Comparison of ENCODE assay signal across 28 cellular contexts in genomic region chr1:231329483-231329882, GRCh38.
"Had no signal": no experiment of that assay in that cellular context is flagged by ENCODE, and none has a peak within 500 bp of the region (broad histone marks: within the 10 kb centered on the region; RNA-seq: fewer than 3 reads in every experiment).

No MANE protein-coding gene starts in this region.

- H3K9me3 Mint-ChIP-seq: immature natural killer cell; nephron progenitor cell; stimulated activated memory B cell treated with anti-CD40 and anti-IgM and Interleukin-4, amounts not matched to agents 10 μg/mL and 1 μg/mL and 100 μg/mL, for 72 hours; stimulated activated naive CD8-positive, alpha-beta T cell treated with anti-CD3 and anti-CD28 coated beads, Interleukin-15, amount 100 ng/mL, for 72 hours had no signal

- H3K9me3 ChIP-seq: left lung, lower lobe of right lung, ovary, right atrium auricular region, right lobe of liver, thyroid gland, transverse colon, upper lobe of left lung, vagina had no signal

- H3K36me3 ChIP-seq: ovary, right lobe of liver, thyroid gland, upper lobe of left lung, vagina had no signal

- H3K27ac Mint-ChIP-seq: nephron progenitor cell; progenitor cell of endocrine pancreas; stimulated activated memory B cell treated with anti-CD40 and anti-IgM and Interleukin-4, amounts not matched to agents 10 μg/mL and 1 μg/mL and 100 μg/mL, for 72 hours; stimulated activated naive CD8-positive, alpha-beta T cell treated with anti-CD3 and anti-CD28 coated beads, Interleukin-15, amount 100 ng/mL, for 72 hours had no signal

- H3K27me3 Mint-ChIP-seq: naive thymus-derived CD8-positive, alpha-beta T cell; progenitor cell of endocrine pancreas; stimulated activated memory B cell treated with anti-CD40 and anti-IgM and Interleukin-4, amounts not matched to agents 10 μg/mL and 1 μg/mL and 100 μg/mL, for 72 hours; stimulated activated naive CD8-positive, alpha-beta T cell treated with anti-CD3 and anti-CD28 coated beads, Interleukin-15, amount 100 ng/mL, for 72 hours had no signal

- H3K27me3 ChIP-seq: left lung, ovary, right atrium auricular region, right lobe of liver, thyroid gland, transverse colon, upper lobe of left lung, vagina had no signal

- ATAC-seq: left colon; left lung; lower lobe of right lung; naive thymus-derived CD8-positive, alpha-beta T cell; right lobe of liver; stimulated activated memory B cell treated with anti-CD40 and anti-IgM and Interleukin-4, amounts not matched to agents 10 μg/mL and 1 μg/mL and 100 μg/mL, for 72 hours; stimulated activated naive CD8-positive, alpha-beta T cell treated with anti-CD3 and anti-CD28 coated beads, Interleukin-15, amount 100 ng/mL, for 72 hours had no signal

- H3K4me3 ChIP-seq: left lung, lower lobe of right lung, ovary, right atrium auricular region, right lobe of liver, smooth muscle cell, thyroid gland, transverse colon, upper lobe of left lung, vagina had no signal

- FAIRE-seq: islet of Langerhans, kidney had no signal

- H3K4me2 ChIP-seq: smooth muscle cell had no signal

- H3K4me3 Mint-ChIP-seq: immature natural killer cell; naive thymus-derived CD8-positive, alpha-beta T cell; nephron progenitor cell; stimulated activated memory B cell treated with anti-CD40 and anti-IgM and Interleukin-4, amounts not matched to agents 10 μg/mL and 1 μg/mL and 100 μg/mL, for 72 hours; stimulated activated naive CD8-positive, alpha-beta T cell treated with anti-CD3 and anti-CD28 coated beads, Interleukin-15, amount 100 ng/mL, for 72 hours had no signal

- DNase-seq: hypothalamus; immature natural killer cell; kidney; left colon; left lung; lower lobe of right lung; mammary epithelial cell; mesenchymal stem cell; naive thymus-derived CD8-positive, alpha-beta T cell; nephron progenitor cell; ovary; right lobe of liver; stimulated activated CD4-positive, alpha-beta T cell treated with anti-CD3 and anti-CD28 coated beads, Interleukin-1b, Interleukin-23, amount 100 ng/mL, for 48 hours; stimulated activated CD4-positive, alpha-beta T cell treated with anti-CD3 and anti-CD28 coated beads, Interleukin-2, amount 100 ng/mL, for 48 hours; stimulated activated CD4-positive, alpha-beta T cell treated with anti-CD3 and anti-CD28 coated beads, Interleukin-4, amount 100 ng/mL, for 4 hours; stimulated activated CD8-positive, alpha-beta memory T cell treated with anti-CD3 and anti-CD28 coated beads, Interleukin-4, amount 100 ng/mL, for 48 hours; stimulated activated naive CD4-positive, alpha-beta T cell treated with Interleukin-2 at 50 U/mL for 16 hours; stimulated activated naive CD8-positive, alpha-beta T cell treated with anti-CD3 and anti-CD28 coated beads, Interleukin-15, amount 100 ng/mL, for 72 hours; substantia nigra; thyroid gland; transverse colon; upper lobe of left lung had no signal

- H3K27ac ChIP-seq: left lung, lower lobe of right lung, ovary, right atrium auricular region, right lobe of liver, thyroid gland, transverse colon, upper lobe of left lung, vagina had no signal
